ENCODE assay signal across 31 cellular contexts in genomic region chr4:140483445-140483844, GRCh38. TPM values are rescaled to one million over a fixed set of nuclear protein-coding genes. Genes with fewer than 3 reads are reported as not detected.
"Had no signal": no experiment of that assay in that cellular context is flagged by ENCODE, and none has a peak within 500 bp of the region (broad histone marks: within the 10 kb centered on the region; RNA-seq: fewer than 3 reads in every experiment).

No MANE protein-coding gene starts in this region.

- H3K4me1 ChIP-seq: stomach, suprapubic skin, testis, thyroid gland, tibial artery, tibial nerve, transverse colon, upper lobe of right lung, uterus, vagina had no signal

- H3K4me3 ChIP-seq: stomach, suprapubic skin, testis, thoracic aorta, thyroid gland, tibial artery, tibial nerve, transverse colon, upper lobe of right lung, uterus, vagina had no signal

- H3K27ac ChIP-seq: stomach, suprapubic skin, testis, thoracic aorta, thyroid gland, tibial artery, tibial nerve, transverse colon, upper lobe of right lung, uterus, vagina had no signal

- H3K9me3 ChIP-seq: suprapubic skin, testis, thyroid gland, tibial artery, upper lobe of right lung, uterus, vagina had no signal

- FAIRE-seq: urothelium cell line had no signal

- DNase-seq: stimulated activated CD4-positive, alpha-beta T cell treated with anti-CD3 and anti-CD28 coated beads, Interleukin-2, amount 100 ng/mL, for 48 hours; stimulated activated CD4-positive, alpha-beta T cell treated with anti-CD3 and anti-CD28 coated beads, Interleukin-4, amount 100 ng/mL, for 1 hour; stimulated activated CD4-positive, alpha-beta T cell treated with anti-CD3 and anti-CD28 coated beads, Interleukin-4, amount 100 ng/mL, for 24 hours; stimulated activated CD4-positive, alpha-beta T cell treated with anti-CD3 and anti-CD28 coated beads, Interleukin-4, amount 100 ng/mL, for 4 hours; stimulated activated CD8-positive, alpha-beta memory T cell treated with anti-CD3 and anti-CD28 coated beads, Interleukin-4, amount 100 ng/mL, for 48 hours; stimulated activated naive B cell treated with anti-CD40 and anti-IgM and Interleukin-4, amounts not matched to agents 10 μg/mL and 1 μg/mL and 100 μg/mL, for 72 hours; stimulated activated naive CD4-positive, alpha-beta T cell; stimulated activated naive CD4-positive, alpha-beta T cell treated with Interleukin-2 at 50 U/mL for 16 hours; stimulated activated naive CD8-positive, alpha-beta T cell treated with anti-CD3 and anti-CD28 coated beads, Interleukin-15, amount 100 ng/mL, for 72 hours; stimulated activated naive CD8-positive, alpha-beta T cell treated with anti-CD3 and anti-CD28 coated beads, Interleukin-15, Interleukin-2, amounts not matched to agents 100 U/mL and 50 U/mL, for 24 hours; stomach; substantia nigra; testis; thyroid gland; tibial artery; transverse colon; trophoblast cell; upper lobe of right lung; uterus had no signal

- ATAC-seq: stimulated activated effector memory CD8-positive, alpha-beta T cell treated with anti-CD3 and anti-CD28 coated beads, Interleukin-12 subunit alpha, Interleukin-12 subunit beta, amount 100 ng/mL, for 72 hours; stimulated activated memory B cell treated with anti-CD40 and anti-IgM and Interleukin-4, amounts not matched to agents 10 μg/mL and 1 μg/mL and 100 μg/mL, for 72 hours; stimulated activated naive B cell treated with anti-CD40 and anti-IgM and Interleukin-4, amounts not matched to agents 10 μg/mL and 1 μg/mL and 100 μg/mL, for 72 hours; stimulated activated naive CD8-positive, alpha-beta T cell treated with anti-CD3 and anti-CD28 coated beads, Interleukin-15, amount 100 ng/mL, for 72 hours; stimulated activated naive CD8-positive, alpha-beta T cell treated with anti-CD3 and anti-CD28 coated beads, Interleukin-15, Interleukin-2, amounts not matched to agents 100 U/mL and 50 U/mL, for 24 hours; upper lobe of right lung had no signal

- H3K27me3 ChIP-seq: stomach, suprapubic skin, testis, thyroid gland, tibial artery, tibial nerve, transverse colon, vagina had no signal

- H3K36me3 ChIP-seq: stomach, suprapubic skin, thoracic aorta, thyroid gland, tibial artery, tibial nerve, transverse colon, upper lobe of right lung, uterus had no signal

RNA-seq across cellular contexts. Expression of gene MGAT4D, which starts 14.6 kb away (rescaled TPM):
- total RNA-seq: stomach, subcutaneous adipose tissue, suprapubic skin, temporal lobe, thoracic aorta, thyroid gland, transverse colon, upper lobe of right lung, ureter, urinary bladder, uterus, vagina had no signal
- polyA plus RNA-seq: stomach, thymus, urinary bladder had no signal

RNA-seq across cellular contexts. Expression of gene CLGN, which starts 56.0 kb away (rescaled TPM):
- total RNA-seq: vagina had no signal
